Comparison of ENCODE assay signal across 21 cellular contexts in the genomic region with DNA sequence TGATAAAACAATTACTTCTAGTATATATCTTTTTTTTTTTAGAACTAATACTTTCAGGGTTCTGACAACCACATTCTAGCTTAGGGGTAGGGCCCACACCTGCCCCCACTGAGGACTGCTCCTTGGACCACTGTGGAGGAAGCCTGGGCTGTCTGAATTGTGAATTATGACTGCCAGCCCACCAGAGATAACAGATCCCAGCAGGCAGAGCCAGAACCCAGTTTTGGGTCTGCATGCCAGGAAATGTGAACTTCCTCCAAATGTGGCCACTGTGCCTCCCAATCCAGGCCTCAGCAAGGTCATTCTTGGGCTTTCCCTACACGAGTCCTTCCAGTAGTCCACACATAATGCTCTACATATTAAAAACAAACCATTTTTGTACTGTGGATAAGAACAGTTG. TPM values are rescaled to one million over a fixed set of nuclear protein-coding genes. Genes with fewer than 3 reads are reported as not detected.
"Had no signal": no experiment of that assay in that cellular context is flagged by ENCODE, and none has a peak within 500 bp of the region (broad histone marks: within the 10 kb centered on the region; RNA-seq: fewer than 3 reads in every experiment).

No MANE protein-coding gene starts in this region.

- H3K27me3 Mint-ChIP-seq: activated CD4-positive, alpha-beta T cell treated with anti-CD3 and anti-CD28 coated beads for 36 hours; activated naive CD8-positive, alpha-beta T cell treated with anti-CD3 and anti-CD28 coated beads, Interleukin-2, amount 10 ng/mL, durations not matched to agents 7 days and 5 days; progenitor cell of endocrine pancreas had no signal

- H3K27ac Mint-ChIP-seq: activated CD4-positive, alpha-beta T cell treated with anti-CD3 and anti-CD28 coated beads for 36 hours; activated naive CD8-positive, alpha-beta T cell treated with anti-CD3 and anti-CD28 coated beads, Interleukin-2, amount 10 ng/mL, durations not matched to agents 7 days and 5 days; activated T-helper 1 cell treated with anti-CD3 and anti-CD28 coated beads, Interleukin-12 subunit alpha, Interleukin-12 subunit beta, Interleukin-2, Interleukin-4 antibody, amounts not matched to agents 30 ng/mL and 10 ng/mL and 1 ng/mL, durations not matched to agents 14 hours and 24 hours and 36 hours; memory B cell; progenitor cell of endocrine pancreas had no signal

- H3K9me3 Mint-ChIP-seq: activated naive CD8-positive, alpha-beta T cell treated with anti-CD3 and anti-CD28 coated beads, Interleukin-2, amount 10 ng/mL, durations not matched to agents 7 days and 5 days; activated T-helper 1 cell treated with anti-CD3 and anti-CD28 coated beads, Interleukin-12 subunit alpha, Interleukin-12 subunit beta, Interleukin-2, Interleukin-4 antibody, amounts not matched to agents 30 ng/mL and 10 ng/mL and 1 ng/mL, durations not matched to agents 14 hours and 24 hours and 36 hours; memory B cell had no signal

- H3K4me3 Mint-ChIP-seq: activated CD4-positive, alpha-beta T cell treated with anti-CD3 and anti-CD28 coated beads for 36 hours; activated naive CD8-positive, alpha-beta T cell treated with anti-CD3 and anti-CD28 coated beads, Interleukin-2, amount 10 ng/mL, durations not matched to agents 7 days and 5 days; activated T-helper 1 cell treated with anti-CD3 and anti-CD28 coated beads, Interleukin-12 subunit alpha, Interleukin-12 subunit beta, Interleukin-2, Interleukin-4 antibody, amounts not matched to agents 30 ng/mL and 10 ng/mL and 1 ng/mL, durations not matched to agents 14 hours and 24 hours and 36 hours; memory B cell had no signal

- DNase-seq: activated CD4-positive, alpha-beta T cell treated with anti-CD3 and anti-CD28 coated beads for 36 hours; activated gamma-delta T cell treated with Interleukin-2 at 50 U/mL for 16 hours; activated naive CD8-positive, alpha-beta T cell treated with anti-CD3 and anti-CD28 coated beads, Interleukin-2, amount 10 ng/mL, durations not matched to agents 7 days and 5 days; amygdala; foreskin melanocyte; glutamatergic neuron; hippocampal formation; left lung; small intestine; stimulated activated CD4-positive, alpha-beta T cell treated with anti-CD3 and anti-CD28 coated beads, Interleukin-15, amount 100 ng/mL, for 24 hours; stimulated activated CD4-positive, alpha-beta T cell treated with anti-CD3 and anti-CD28 coated beads, Interleukin-4, amount 100 ng/mL, for 1 hour; stomach; SW 1271; T-helper 2 cell; trophoblast cell had no signal

- H3K27ac ChIP-seq: cardiac muscle cell, left lung, right lobe of liver, stomach, vagina had no signal

- H3K4me1 ChIP-seq: vagina had no signal

- ATAC-seq: activated CD4-positive, alpha-beta T cell treated with anti-CD3 and anti-CD28 coated beads for 36 hours; left lung had no signal

- H3K4me1 Mint-ChIP-seq: activated CD4-positive, alpha-beta T cell treated with anti-CD3 and anti-CD28 coated beads for 36 hours; activated naive CD8-positive, alpha-beta T cell treated with anti-CD3 and anti-CD28 coated beads, Interleukin-2, amount 10 ng/mL, durations not matched to agents 7 days and 5 days had no signal

- H3K9me3 ChIP-seq: left lung, right lobe of liver, stomach, vagina had no signal

- H3K4me3 ChIP-seq: cardiac muscle cell, left lung, right lobe of liver, stomach, vagina had no signal

- H3K27me3 ChIP-seq: cardiac muscle cell, left lung, right lobe of liver, stomach, vagina had no signal

RNA-seq across cellular contexts. Expression of a gene that starts 16.9 kb away (rescaled TPM):
- total RNA-seq: activated T-helper 1 cell treated with anti-CD3 and anti-CD28 coated beads, Interleukin-12 subunit alpha, Interleukin-12 subunit beta, Interleukin-2, Interleukin-4 antibody, amounts not matched to agents 30 ng/mL and 10 ng/mL and 1 ng/mL, durations not matched to agents 14 hours and 24 hours and 36 hours had no signal
